In the genomic region with DNA sequence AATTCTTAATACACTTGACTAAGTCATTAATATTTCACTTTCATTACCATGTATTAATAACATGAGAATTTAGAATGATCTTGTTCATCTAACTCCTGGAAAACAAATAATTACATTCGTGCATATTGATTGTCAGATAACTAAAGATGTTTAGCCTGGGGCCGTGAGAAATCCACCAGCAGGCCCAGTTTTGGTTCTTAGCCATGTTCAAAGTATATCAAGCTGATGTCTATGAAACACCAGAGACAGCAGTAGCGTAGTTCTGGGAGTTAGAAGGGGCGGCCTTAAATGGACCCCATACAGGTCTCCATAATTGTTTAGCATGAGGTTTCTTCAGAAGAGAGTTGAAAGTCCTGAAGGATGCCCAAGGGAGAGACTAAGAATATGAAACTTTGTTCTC, we compare ENCODE assay signal across 6 cellular contexts.
"Had no signal": no experiment of that assay in that cellular context is flagged by ENCODE, and none has a peak within 500 bp of the region (broad histone marks: within the 10 kb centered on the region; RNA-seq: fewer than 3 reads in every experiment).

No MANE protein-coding gene starts in this region.

- H3K4me3 ChIP-seq: GM23248 had no signal

- ATAC-seq: HepG2 had no signal

- H3K27ac ChIP-seq: GM23248, HL-60 had no signal

- DNase-seq: GM23248, H9, HCEC 1CT, KBM-7 had no signal

- H2AFZ ChIP-seq: GM23248 had no signal

- H3K9ac ChIP-seq: GM23248 had no signal
